ENCODE assay signal across 8 cellular contexts in genomic region chr22:33049125-33049729, GRCh38. TPM values are rescaled to one million over a fixed set of nuclear protein-coding genes. Genes with fewer than 3 reads are reported as not detected.
DNase-seq lines count a peak whose midpoint lies in the region; ATAC-seq and TF ChIP-seq lines count a peak whose summit lies in the region.

No MANE protein-coding gene starts in this region.

- TF ChIP-seq POLR2A in Peyer's patch (IDR thresholded peaks at IDR 0.05) = no peak

- H3K79me1 ChIP-seq in trophoblast cell (ENCODE audit: low read length) = no peaks in the 10 kb centered on the region

- no peak overlapping the region for H3K4me2 ChIP-seq in trophoblast cell (ENCODE audit: low read length)

- H3K4me3 ChIP-seq in CD8-positive, alpha-beta T cell (ENCODE audit: low read depth, low read length) = no peak overlapping the region
- no peak overlapping the region for H3K4me3 ChIP-seq in Peyer's patch
- no peak overlapping the region for H3K4me3 ChIP-seq in trophoblast cell (ENCODE audit: low read depth, low read length)
- no peak overlapping the region for H3K4me3 ChIP-seq in upper lobe of right lung

- no peak overlapping the region for H2BK5ac ChIP-seq in trophoblast cell (ENCODE audit: low read depth, low read length, poor library complexity)

- no peak overlapping the region for H3K4me3 Mint-ChIP-seq in CD8-positive, alpha-beta T cell
- no peak overlapping the region for H3K4me3 Mint-ChIP-seq in activated T-helper 2 cell treated with anti-CD3 and anti-CD28 coated beads, Interferon-gamma antibody, Interleukin-2, Interleukin-4, amounts not matched to agents 10 μg/mL and 5 μg/mL and 100 μg/mL, durations not matched to agents 14 hours and 24 hours and 36 hours (ENCODE audit: low read depth)

- H3K9me3 Mint-ChIP-seq in CD8-positive, alpha-beta T cell = no peaks in the 10 kb centered on the region
- H3K9me3 Mint-ChIP-seq in activated T-helper 2 cell treated with anti-CD3 and anti-CD28 coated beads, Interferon-gamma antibody, Interleukin-2, Interleukin-4, amounts not matched to agents 10 μg/mL and 5 μg/mL and 100 μg/mL, durations not matched to agents 14 hours and 24 hours and 36 hours = no peaks in the 10 kb centered on the region

- H3K23ac ChIP-seq in trophoblast cell (ENCODE audit: low read length) = no peak overlapping the region

- H3K36me3 ChIP-seq in CD8-positive, alpha-beta T cell (ENCODE audit: insufficient read depth, low read length) = no peaks in the 10 kb centered on the region
- no peaks in the 10 kb centered on the region for H3K36me3 ChIP-seq in Peyer's patch
- H3K36me3 ChIP-seq in trophoblast cell (ENCODE audit: control insufficient read depth in 1 of 2, insufficient read depth in 2 of 2, low read length in 2 of 2) = no peaks in the 10 kb centered on the region
- no peaks in the 10 kb centered on the region for H3K36me3 ChIP-seq in upper lobe of right lung

- DNase-seq in CD8-positive, alpha-beta T cell = peak in 6 of 7 experiments; percentile 18 to 62 (median 48)
- DNase-seq in HS-27A (ENCODE audit: low read depth) (peak; percentile 9), Peyer's patch (peak; percentile 56 to 84 (median 59)), foreskin melanocyte (peak; percentile 61), trophoblast cell (peak; percentile 46 to 84), upper lobe of right lung (peak; percentile 74)
- peak; percentile 18 for DNase-seq in activated T-helper 2 cell treated with anti-CD3 and anti-CD28 coated beads, Interferon-gamma antibody, Interleukin-2, Interleukin-4, amounts not matched to agents 10 μg/mL and 5 μg/mL and 100 μg/mL, durations not matched to agents 14 hours and 24 hours and 36 hours (ENCODE audit: low spot score)

- no CpG with 5 or more reads among the region's 9 CpGs for WGBS in trophoblast cell (ENCODE audit: extremely low coverage, insufficient coverage, insufficient read length)

- no peak overlapping the region for H3K9ac ChIP-seq in trophoblast cell (ENCODE audit: low read length)

- no peaks in the 10 kb centered on the region for H3K36me3 Mint-ChIP-seq in CD8-positive, alpha-beta T cell
- no peaks in the 10 kb centered on the region for H3K36me3 Mint-ChIP-seq in activated T-helper 2 cell treated with anti-CD3 and anti-CD28 coated beads, Interferon-gamma antibody, Interleukin-2, Interleukin-4, amounts not matched to agents 10 μg/mL and 5 μg/mL and 100 μg/mL, durations not matched to agents 14 hours and 24 hours and 36 hours (ENCODE audit: low read depth)

- no peaks in the 10 kb centered on the region for H3K9me3 ChIP-seq in CD8-positive, alpha-beta T cell (ENCODE audit: low read length)
- no peaks in the 10 kb centered on the region for H3K9me3 ChIP-seq in Peyer's patch
- no peaks in the 10 kb centered on the region for H3K9me3 ChIP-seq in trophoblast cell (ENCODE audit: insufficient read depth, low read depth, low read length)
- H3K9me3 ChIP-seq in upper lobe of right lung = no peaks in the 10 kb centered on the region

- no peak overlapping the region for H4K8ac ChIP-seq in trophoblast cell (ENCODE audit: low read depth, low read length)

- no peaks in the 10 kb centered on the region for H3K4me1 ChIP-seq in CD8-positive, alpha-beta T cell (ENCODE audit: insufficient read depth, low read length)
- H3K4me1 ChIP-seq in Peyer's patch (no peaks in the 10 kb centered on the region), trophoblast cell (ENCODE audit: control insufficient read depth in 1 of 2, insufficient read depth in 2 of 2, low read length in 2 of 2) (no peaks in the 10 kb centered on the region), upper lobe of right lung (no peaks in the 10 kb centered on the region)

- peaks cover 29% of the 10 kb centered on the region for H3K27me3 Mint-ChIP-seq in CD8-positive, alpha-beta T cell (ENCODE audit: low read depth)
- peaks cover 18% of the 10 kb centered on the region for H3K27me3 Mint-ChIP-seq in activated T-helper 2 cell treated with anti-CD3 and anti-CD28 coated beads, Interferon-gamma antibody, Interleukin-2, Interleukin-4, amounts not matched to agents 10 μg/mL and 5 μg/mL and 100 μg/mL, durations not matched to agents 14 hours and 24 hours and 36 hours (ENCODE audit: low read depth)

- no peak overlapping the region for H2BK120ac ChIP-seq in trophoblast cell (ENCODE audit: insufficient read depth, low read length, poor library complexity)

- POLR2A ChIA-PET in CD8-positive, alpha-beta T cell (lab: Charles Lee) = no interaction called here

- no peak overlapping the region for H3K27ac Mint-ChIP-seq in CD8-positive, alpha-beta T cell
- H3K27ac Mint-ChIP-seq in activated T-helper 2 cell treated with anti-CD3 and anti-CD28 coated beads, Interferon-gamma antibody, Interleukin-2, Interleukin-4, amounts not matched to agents 10 μg/mL and 5 μg/mL and 100 μg/mL, durations not matched to agents 14 hours and 24 hours and 36 hours = no peak overlapping the region

- H3K14ac ChIP-seq in trophoblast cell (ENCODE audit: low read length) = no peak overlapping the region

- ATAC-seq in CD8-positive, alpha-beta T cell = no peak
- ATAC-seq in upper lobe of right lung (peak; percentile 93), GM19351 (IDR thresholded peaks at IDR 0.05; ENCODE audit: unreplicated experiment) (no peak)

- no peaks in the 10 kb centered on the region for H3K79me2 ChIP-seq in trophoblast cell (ENCODE audit: control insufficient read depth, insufficient read depth, low read length, poor library complexity)

- H4K91ac ChIP-seq in trophoblast cell (ENCODE audit: low read depth, low read length) = no peak overlapping the region

- no peak overlapping the region for H4K12ac ChIP-seq in trophoblast cell (ENCODE audit: low read depth, low read length)

- no peak overlapping the region for H2AK5ac ChIP-seq in trophoblast cell (ENCODE audit: low read length)

- no peak overlapping the region for H2BK12ac ChIP-seq in trophoblast cell (ENCODE audit: low read length)

- peak; percentile 71 for TF ChIP-seq CTCF in CD8-positive, alpha-beta T cell (IDR thresholded peaks at IDR 0.05)
- TF ChIP-seq CTCF in Peyer's patch (IDR thresholded peaks at IDR 0.05) (peak; percentile 32 to 84 (median 56)), upper lobe of right lung (IDR thresholded peaks at IDR 0.05) (peak; percentile 95)

- H3K27ac ChIP-seq in CD8-positive, alpha-beta T cell (ENCODE audit: low read depth, low read length) = no peak overlapping the region
- H3K27ac ChIP-seq in Peyer's patch = no peak overlapping the region
- H3K27ac ChIP-seq in trophoblast cell (ENCODE audit: low read depth, low read length) = no peak overlapping the region
- H3K27ac ChIP-seq in upper lobe of right lung = no peak overlapping the region

- no peak overlapping the region for H3K18ac ChIP-seq in trophoblast cell (ENCODE audit: low read length)

- no peak overlapping the region for H3K4ac ChIP-seq in trophoblast cell (ENCODE audit: low read depth, low read length)

- CTCF ChIA-PET in CD8-positive, alpha-beta T cell (lab: Charles Lee) = interaction anchor here (0.9 to 1.7 kb wide), 7 partner anchors 9 to 519 kb away, joined by 3 to 20 read pairs (median 7); partner anchors contain the start of gene SYN3

- intact Hi-C loops in CD8-positive, alpha-beta T cell (cut with DNase I, micrococcal nuclease) = loop anchor here (1.0 to 10.0 kb wide), 4 partner anchors 520 to 1072 kb away; no protein-coding TSS in a partner anchor
- intact Hi-C loops in activated T-helper 2 cell treated with anti-CD3 and anti-CD28 coated beads, Interferon-gamma antibody, Interleukin-2, Interleukin-4, amounts not matched to agents 10 μg/mL and 5 μg/mL and 100 μg/mL, durations not matched to agents 14 hours and 24 hours and 36 hours (cut with micrococcal nuclease) = no loop called here
- intact Hi-C loops in upper lobe of right lung (cut with DNase I) = no loop called here

- no peak overlapping the region for H2AFZ ChIP-seq in trophoblast cell (ENCODE audit: insufficient read depth, low read length, poor library complexity)

- H3K27me3 ChIP-seq in CD8-positive, alpha-beta T cell (ENCODE audit: insufficient read depth, low read length) = peaks cover 4% of the 10 kb centered on the region
- H3K27me3 ChIP-seq in Peyer's patch (no peaks in the 10 kb centered on the region), trophoblast cell (ENCODE audit: insufficient read depth, low read length) (peaks cover 2% of the 10 kb centered on the region), upper lobe of right lung (peaks cover 20% of the 10 kb centered on the region)

- H3K4me1 Mint-ChIP-seq in CD8-positive, alpha-beta T cell (ENCODE audit: low read depth) = no peaks in the 10 kb centered on the region
- H3K4me1 Mint-ChIP-seq in activated T-helper 2 cell treated with anti-CD3 and anti-CD28 coated beads, Interferon-gamma antibody, Interleukin-2, Interleukin-4, amounts not matched to agents 10 μg/mL and 5 μg/mL and 100 μg/mL, durations not matched to agents 14 hours and 24 hours and 36 hours (ENCODE audit: low read depth) = no peaks in the 10 kb centered on the region

RNA-seq across cellular contexts. Expression of gene SYN3, which starts 9.0 kb away (rescaled TPM):
- not detected for total RNA-seq in CD8-positive, alpha-beta T cell
- not detected for total RNA-seq in Peyer's patch
- total RNA-seq in activated T-helper 2 cell treated with anti-CD3 and anti-CD28 coated beads, Interferon-gamma antibody, Interleukin-2, Interleukin-4, amounts not matched to agents 10 μg/mL and 5 μg/mL and 100 μg/mL, durations not matched to agents 14 hours and 24 hours and 36 hours = not detected in 2 replicates
- 0.97 and 1.3 TPM in 2 replicates for polyA plus RNA-seq in trophoblast cell (2013)
- total RNA-seq in upper lobe of right lung = 1.9 TPM

Comparison
In these comparisons a context has a peak if more than half of its experiments do, and no peak if none do; other contexts are left out.
1. DNase-seq: peak in every context shown above with its lines; median percentile 74 in upper lobe of right lung; 65 in trophoblast cell; 61 in foreskin melanocyte; 59 in Peyer's patch; 48 in CD8-positive, alpha-beta T cell; 18 in activated T-helper 2 cell treated with anti-CD3 and anti-CD28 coated beads, Interferon-gamma antibody, Interleukin-2, Interleukin-4, amounts not matched to agents 10 μg/mL and 5 μg/mL and 100 μg/mL, durations not matched to agents 14 hours and 24 hours and 36 hours; 9 in HS-27A.
2. intact Hi-C loops: an anchor here in CD8-positive, alpha-beta T cell (1.0 to 10.0 kb wide); none called in activated T-helper 2 cell treated with anti-CD3 and anti-CD28 coated beads, Interferon-gamma antibody, Interleukin-2, Interleukin-4, amounts not matched to agents 10 μg/mL and 5 μg/mL and 100 μg/mL, durations not matched to agents 14 hours and 24 hours and 36 hours and upper lobe of right lung.